ENCODE assay signal across 14 cellular contexts in the genomic region with DNA sequence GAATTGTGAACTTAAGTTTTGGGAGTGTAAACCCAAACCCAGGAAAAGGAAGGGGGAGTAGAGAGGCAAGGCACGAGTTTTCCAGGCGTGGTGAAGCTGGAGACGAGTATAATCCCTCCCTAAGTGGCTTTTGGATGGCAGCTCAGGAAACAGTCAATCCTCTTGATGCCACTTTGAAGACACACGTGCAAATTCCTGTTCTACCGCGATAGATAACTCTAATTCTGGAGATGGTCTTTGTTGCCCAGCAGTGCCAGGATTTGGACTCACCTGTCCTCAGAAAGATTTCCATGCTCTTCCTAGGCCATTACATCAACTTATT. TPM values are rescaled to one million over a fixed set of nuclear protein-coding genes. Genes with fewer than 3 reads are reported as not detected.
A peak's percentile ranks its signal among the peaks of the same experiment; 100 is the strongest.
DNase-seq lines count a peak whose midpoint lies in the region; ATAC-seq and TF ChIP-seq lines count a peak whose summit lies in the region.
"Had no signal": no experiment of that assay in that cellular context is flagged by ENCODE, and none has a peak within 500 bp of the region (broad histone marks: within the 10 kb centered on the region; RNA-seq: fewer than 3 reads in every experiment).

No MANE protein-coding gene starts in this region.

- DNase-seq in MCF 10A (ENCODE audit: unreplicated experiment) (no peak), mammary epithelial cell (no peak), memory B cell (ENCODE audit: low spot score in 2 of 2) (no peak), thoracic aorta (ENCODE audit: low spot score) (no peak), NCI-H187 treated with DMSO at 0.1 percent for 48 hours (lab: John Stamatoyannopoulos, UW) (no peak), posterior cingulate gyrus (no peak), EL (no peak)
- DNase-seq in activated T-helper 1 cell treated with anti-CD3 and anti-CD28 coated beads, Interleukin-12 subunit alpha, Interleukin-12 subunit beta, Interleukin-2, Interleukin-4 antibody, amounts not matched to agents 30 ng/mL and 10 ng/mL and 1 ng/mL, durations not matched to agents 14 hours and 24 hours and 36 hours (ENCODE audit: low spot score): no peak
- DNase-seq: activated CD4-positive, alpha-beta T cell treated with anti-CD3 and anti-CD28 coated beads, Interleukin-2, amount 50 U/mL, for 1 hour; Karpas-422; NCI-H2029; Peyer's patch; stimulated activated CD4-positive, alpha-beta T cell treated with anti-CD3 and anti-CD28 coated beads, Interleukin-1b, Interleukin-23, amount 100 ng/mL, for 48 hours; T-helper 2 cell had no signal

- H3K4me1 Mint-ChIP-seq in MCF 10A (ENCODE audit: insufficient read depth, unreplicated experiment): no peaks in the 10 kb centered on the region
- no peaks in the 10 kb centered on the region for H3K4me1 Mint-ChIP-seq in activated T-helper 1 cell treated with anti-CD3 and anti-CD28 coated beads, Interleukin-12 subunit alpha, Interleukin-12 subunit beta, Interleukin-2, Interleukin-4 antibody, amounts not matched to agents 30 ng/mL and 10 ng/mL and 1 ng/mL, durations not matched to agents 14 hours and 24 hours and 36 hours (ENCODE audit: low read depth)
- peaks cover 4% of the 10 kb centered on the region for H3K4me1 Mint-ChIP-seq in memory B cell

- WGBS in mammary epithelial cell (ENCODE audit: low coverage, missing lambda C conversion rate): 33% methylated on average over 6 of the region's 6 CpGs

- dilution Hi-C loops in mammary epithelial cell (cut with HindIII; ENCODE audit: low sequenced_read_pairs): no loop called here

- H3K4me1 ChIP-seq in mammary epithelial cell (ENCODE audit: insufficient read depth, low read length) (peaks cover 5% of the 10 kb centered on the region), thoracic aorta (ENCODE audit: control insufficient read depth in 1 of 2, low read depth in 2 of 2) (peaks cover 3 to 14% of the 10 kb centered on the region in 2 donors)

- H3K9ac ChIP-seq in mammary epithelial cell (ENCODE audit: insufficient read depth, low read length): no peak overlapping the region

- H3K36me3 Mint-ChIP-seq in MCF 10A (ENCODE audit: insufficient read depth, unreplicated experiment) (no peaks in the 10 kb centered on the region), memory B cell (no peaks in the 10 kb centered on the region)
- H3K36me3 Mint-ChIP-seq in activated T-helper 1 cell treated with anti-CD3 and anti-CD28 coated beads, Interleukin-12 subunit alpha, Interleukin-12 subunit beta, Interleukin-2, Interleukin-4 antibody, amounts not matched to agents 30 ng/mL and 10 ng/mL and 1 ng/mL, durations not matched to agents 14 hours and 24 hours and 36 hours (ENCODE audit: low read depth): no peaks in the 10 kb centered on the region

- no peaks in the 10 kb centered on the region for H3K79me2 ChIP-seq in mammary epithelial cell (ENCODE audit: insufficient read depth, low read length)

- H3K9me3 Mint-ChIP-seq in MCF 10A (ENCODE audit: unreplicated experiment) (no peaks in the 10 kb centered on the region), memory B cell (no peaks in the 10 kb centered on the region)
- no peaks in the 10 kb centered on the region for H3K9me3 Mint-ChIP-seq in activated T-helper 1 cell treated with anti-CD3 and anti-CD28 coated beads, Interleukin-12 subunit alpha, Interleukin-12 subunit beta, Interleukin-2, Interleukin-4 antibody, amounts not matched to agents 30 ng/mL and 10 ng/mL and 1 ng/mL, durations not matched to agents 14 hours and 24 hours and 36 hours

- TF ChIP-seq CTCF in MCF 10A (IDR thresholded peaks at IDR 0.05; ENCODE audit: unreplicated experiment): no peak
- TF ChIP-seq CTCF in mammary epithelial cell (conservative IDR thresholded peaks at IDR 0.05 in 1 of 2, IDR thresholded peaks at IDR 0.05 in 1 of 2; ENCODE audit: extremely low read depth in 1 of 2, insufficient read depth in 1 of 2, low read depth in 1 of 2, low read length in 2 of 2): no peak
- TF ChIP-seq CTCF in thoracic aorta (IDR thresholded peaks at IDR 0.05): no peak

- H2AFZ ChIP-seq in mammary epithelial cell (ENCODE audit: low read depth, low read length): no peak overlapping the region

- H3K27ac ChIP-seq in mammary epithelial cell (ENCODE audit: insufficient read depth, low read depth, low read length): no peak overlapping the region
- no peak overlapping the region for H3K27ac ChIP-seq in thoracic aorta
- H3K27ac ChIP-seq: Peyer's patch had no signal

- peaks cover 45% of the 10 kb centered on the region for H3K27me3 Mint-ChIP-seq in MCF 10A (ENCODE audit: insufficient read depth, unreplicated experiment)
- peaks cover 39% of the 10 kb centered on the region for H3K27me3 Mint-ChIP-seq in activated T-helper 1 cell treated with anti-CD3 and anti-CD28 coated beads, Interleukin-12 subunit alpha, Interleukin-12 subunit beta, Interleukin-2, Interleukin-4 antibody, amounts not matched to agents 30 ng/mL and 10 ng/mL and 1 ng/mL, durations not matched to agents 14 hours and 24 hours and 36 hours (ENCODE audit: insufficient read depth)
- H3K27me3 Mint-ChIP-seq in memory B cell: peaks cover 27% of the 10 kb centered on the region

- H3K4me3 Mint-ChIP-seq in MCF 10A (ENCODE audit: unreplicated experiment) (peak overlapping the region; percentile 11), memory B cell (peak overlapping the region; percentile 49)
- H3K4me3 Mint-ChIP-seq in activated T-helper 1 cell treated with anti-CD3 and anti-CD28 coated beads, Interleukin-12 subunit alpha, Interleukin-12 subunit beta, Interleukin-2, Interleukin-4 antibody, amounts not matched to agents 30 ng/mL and 10 ng/mL and 1 ng/mL, durations not matched to agents 14 hours and 24 hours and 36 hours: no peak overlapping the region

- H3K36me3 ChIP-seq in mammary epithelial cell (ENCODE audit: insufficient read depth, low read length) (no peaks in the 10 kb centered on the region), thoracic aorta (no peaks in the 10 kb centered on the region)
- H3K36me3 ChIP-seq: Peyer's patch had no signal

- POLR2A ChIA-PET in MCF 10A (lab: Yijun Ruan, JAX): no interaction called here

- ATAC-seq in memory B cell (ENCODE audit: low read depth) (no peak), thoracic aorta (ENCODE audit: insufficient number of reproducible peaks, low FRiP score, low read depth) (no peak)

- H3K4me3 ChIP-seq in mammary epithelial cell (replicated peaks in 1 of 3; ENCODE audit: insufficient read depth in 1 of 3, low read depth in 2 of 3, low read length in 3 of 3) (no peak overlapping the region), thoracic aorta (peak overlapping the region; percentile 64)

- peaks cover 50% of the 10 kb centered on the region for H3K27me3 ChIP-seq in mammary epithelial cell (ENCODE audit: insufficient read depth, low read length)
- no peaks in the 10 kb centered on the region for H3K27me3 ChIP-seq in thoracic aorta (replicated peaks; ENCODE audit: insufficient read depth)

- intact Hi-C loops in MCF 10A (cut with micrococcal nuclease) (no loop called here), mammary epithelial cell (cut with micrococcal nuclease) (no loop called here), posterior cingulate gyrus (cut with DNase I) (no loop called here)
- intact Hi-C loops in activated T-helper 1 cell treated with anti-CD3 and anti-CD28 coated beads, Interleukin-12 subunit alpha, Interleukin-12 subunit beta, Interleukin-2, Interleukin-4 antibody, amounts not matched to agents 30 ng/mL and 10 ng/mL and 1 ng/mL, durations not matched to agents 14 hours and 24 hours and 36 hours (cut with micrococcal nuclease): loop anchor here (5.0 kb wide), 1 partner anchor 1385 kb away; no protein-coding TSS in a partner anchor

- no peaks in the 10 kb centered on the region for H3K9me3 ChIP-seq in mammary epithelial cell (replicated peaks; ENCODE audit: insufficient read depth, low read length)
- no peaks in the 10 kb centered on the region for H3K9me3 ChIP-seq in thoracic aorta
- H3K9me3 ChIP-seq: Peyer's patch had no signal

- in situ Hi-C loops in mammary epithelial cell (cut with MboI; ENCODE audit: low sequenced_read_pairs in 2 of 2): no loop called here

- no peaks in the 10 kb centered on the region for H4K20me1 ChIP-seq in mammary epithelial cell (ENCODE audit: insufficient read depth, low read length)

- CTCF ChIA-PET in MCF 10A (lab: Yijun Ruan, JAX): interaction anchor here (0.8 kb wide), 1 partner anchor 1191 kb away, joined by 4 read pairs; no protein-coding TSS in a partner anchor
- CTCF ChIA-PET in mammary epithelial cell (lab: Charles Lee; ENCODE audit: low non-redundant PET): no interaction called here

- no peak overlapping the region for H3K4me2 ChIP-seq in mammary epithelial cell (ENCODE audit: insufficient read depth, low read depth, low read length)

- BruUV-seq in MCF 10A (replicated peaks; lab: Mats Ljungman, UMichigan) (no TSS peak), mammary epithelial cell (replicated peaks; lab: Mats Ljungman, UMichigan) (no TSS peak)

- H3K27ac Mint-ChIP-seq in MCF 10A (ENCODE audit: low read depth, unreplicated experiment) (no peak overlapping the region), memory B cell (no peak overlapping the region)
- H3K27ac Mint-ChIP-seq in activated T-helper 1 cell treated with anti-CD3 and anti-CD28 coated beads, Interleukin-12 subunit alpha, Interleukin-12 subunit beta, Interleukin-2, Interleukin-4 antibody, amounts not matched to agents 30 ng/mL and 10 ng/mL and 1 ng/mL, durations not matched to agents 14 hours and 24 hours and 36 hours: peak overlapping the region; percentile 30

RNA-seq across cellular contexts. Expression of a gene that starts 2.0 kb away (rescaled TPM):
- total RNA-seq in MCF 10A (2022) (0.05 and 0.09 TPM in 2 replicates), mammary epithelial cell (under 1 TPM in 1 of 2 donors, not detected in 1; 0.05 TPM), thoracic aorta (1 to 10 TPM; 1.1 to 1.8 TPM)
- 0.01 TPM for polyA plus RNA-seq in mammary epithelial cell
- polyA minus RNA-seq in mammary epithelial cell: not detected
- not detected in 2 replicates for total RNA-seq in activated T-helper 1 cell treated with anti-CD3 and anti-CD28 coated beads, Interleukin-12 subunit alpha, Interleukin-12 subunit beta, Interleukin-2, Interleukin-4 antibody, amounts not matched to agents 30 ng/mL and 10 ng/mL and 1 ng/mL, durations not matched to agents 14 hours and 24 hours and 36 hours

RNA-seq across cellular contexts. Expression of a gene that starts 38.7 kb away (rescaled TPM):
- total RNA-seq in MCF 10A (2022) (54.0 and 57.1 TPM in 2 replicates), mammary epithelial cell (10 to 100 TPM; 27.3 to 53.5 TPM), thoracic aorta (100 to 1,000 TPM in 1 of 2 donors, 10 to 100 TPM in 1; 80.8 to 116 TPM)
- 9.1 TPM for polyA plus RNA-seq in mammary epithelial cell
- 16.0 TPM for polyA minus RNA-seq in mammary epithelial cell
- total RNA-seq in activated T-helper 1 cell treated with anti-CD3 and anti-CD28 coated beads, Interleukin-12 subunit alpha, Interleukin-12 subunit beta, Interleukin-2, Interleukin-4 antibody, amounts not matched to agents 30 ng/mL and 10 ng/mL and 1 ng/mL, durations not matched to agents 14 hours and 24 hours and 36 hours: 0.26 TPM in 1 of 2 replicates, not detected in the other

Comparison
In these comparisons a context has a peak if more than half of its experiments do, and no peak if none do; other contexts are left out.
1. RNA of a gene that starts 38.7 kb away (total RNA-seq): 80.8 to 116 TPM in thoracic aorta, 54.0 to 57.1 TPM in MCF 10A and 27.3 to 53.5 TPM in mammary epithelial cell; 0.26 TPM in activated T-helper 1 cell treated with anti-CD3 and anti-CD28 coated beads, Interleukin-12 subunit alpha, Interleukin-12 subunit beta, Interleukin-2, Interleukin-4 antibody, amounts not matched to agents 30 ng/mL and 10 ng/mL and 1 ng/mL, durations not matched to agents 14 hours and 24 hours and 36 hours; every median in the first group is over 10 times any median in the second.